Comparison of ENCODE assay signal across 13 cellular contexts in genomic region chr19:55188620-55189019, GRCh38. TPM values are rescaled to one million over a fixed set of nuclear protein-coding genes. Genes with fewer than 3 reads are reported as not detected.
DNase-seq lines count a peak whose midpoint lies in the region; ATAC-seq and TF ChIP-seq lines count a peak whose summit lies in the region.
"Had no signal": no experiment of that assay in that cellular context is flagged by ENCODE, and none has a peak within 500 bp of the region (broad histone marks: within the 10 kb centered on the region; RNA-seq: fewer than 3 reads in every experiment).

No MANE protein-coding gene starts in this region.

- no peak for DNase-seq in natural killer cell treated with Interleukin-12 subunit alpha and Interleukin-12 subunit beta and Interleukin-15 and Interleukin-18, amount 100 ng/mL, for 72 hours (ENCODE audit: low spot score)
- DNase-seq in natural killer cell: no peak
- peak; percentile 68 for DNase-seq in dermis blood vessel endothelial cell
- no peak for DNase-seq in middle frontal gyrus (ENCODE audit: extremely low spot score, low spot score)
- no peak for DNase-seq in iPS-NIHi11 (ENCODE audit: low spot score)
- no peak for DNase-seq in GM03348 (ENCODE audit: low spot score)
- DNase-seq: amniotic stem cell; gastrocnemius medialis; GOT3; NCI-H2171 treated with DMSO at 0.1 percent for 48 hours; stimulated activated CD4-positive, alpha-beta T cell treated with anti-CD3 and anti-CD28 coated beads, Interleukin-4, amount 100 ng/mL, for 4 hours; stimulated activated naive CD4-positive, alpha-beta T cell treated with Interleukin-2 at 50 U/mL for 16 hours had no signal

- no peaks in the 10 kb centered on the region for H3K9me3 Mint-ChIP-seq in natural killer cell treated with Interleukin-12 subunit alpha and Interleukin-12 subunit beta and Interleukin-15 and Interleukin-18, amount 100 ng/mL, for 72 hours
- H3K9me3 Mint-ChIP-seq in natural killer cell: no peaks in the 10 kb centered on the region

- H3K27me3 Mint-ChIP-seq in natural killer cell treated with Interleukin-12 subunit alpha and Interleukin-12 subunit beta and Interleukin-15 and Interleukin-18, amount 100 ng/mL, for 72 hours: peaks cover 0 to 9% of the 10 kb centered on the region in 2 donors
- peaks cover 8 to 11% of the 10 kb centered on the region in 2 donors for H3K27me3 Mint-ChIP-seq in natural killer cell (ENCODE audit: low read depth in 2 of 2)

- H3K27ac Mint-ChIP-seq in natural killer cell treated with Interleukin-12 subunit alpha and Interleukin-12 subunit beta and Interleukin-15 and Interleukin-18, amount 100 ng/mL, for 72 hours: no peak overlapping the region
- no peak overlapping the region for H3K27ac Mint-ChIP-seq in natural killer cell

- intact Hi-C loops in natural killer cell (cut with micrococcal nuclease): no loop called here

- peak in 1 of 2 donors; percentile 28 for ATAC-seq in natural killer cell treated with Interleukin-12 subunit alpha and Interleukin-12 subunit beta and Interleukin-15 and Interleukin-18, amount 100 ng/mL, for 72 hours
- ATAC-seq in natural killer cell: no peak

- no peaks in the 10 kb centered on the region for H3K36me3 Mint-ChIP-seq in natural killer cell treated with Interleukin-12 subunit alpha and Interleukin-12 subunit beta and Interleukin-15 and Interleukin-18, amount 100 ng/mL, for 72 hours
- H3K36me3 Mint-ChIP-seq in natural killer cell: no peaks in the 10 kb centered on the region

- H3K4me1 Mint-ChIP-seq in natural killer cell treated with Interleukin-12 subunit alpha and Interleukin-12 subunit beta and Interleukin-15 and Interleukin-18, amount 100 ng/mL, for 72 hours (ENCODE audit: low read depth in 2 of 2): peaks cover 5 to 8% of the 10 kb centered on the region in 2 donors
- peaks cover 0 to 6% of the 10 kb centered on the region in 2 donors for H3K4me1 Mint-ChIP-seq in natural killer cell

- peak overlapping the region; percentile 62 for H3K4me3 Mint-ChIP-seq in natural killer cell treated with Interleukin-12 subunit alpha and Interleukin-12 subunit beta and Interleukin-15 and Interleukin-18, amount 100 ng/mL, for 72 hours
- no peak overlapping the region for H3K4me3 Mint-ChIP-seq in natural killer cell

- TF ChIP-seq CTCF in natural killer cell (IDR thresholded peaks at IDR 0.05): no peak

RNA-seq across cellular contexts. Expression of gene SYT5, which starts 8.5 kb away (rescaled TPM):
- not detected for total RNA-seq in natural killer cell treated with Interleukin-12 subunit alpha and Interleukin-12 subunit beta and Interleukin-15 and Interleukin-18, amount 100 ng/mL, for 72 hours
- total RNA-seq in natural killer cell (1 to 10 TPM; 4.9 to 6.1 (median 5.3) TPM), dermis blood vessel endothelial cell (not detected in 2 replicates)
- total RNA-seq: gastrocnemius medialis, mucosa of gallbladder had no signal

RNA-seq across cellular contexts. Expression of gene PTPRH, which starts 20.7 kb away (rescaled TPM):
- under 1 TPM in 1 of 2 donors, not detected in 1; 0.11 TPM for total RNA-seq in natural killer cell treated with Interleukin-12 subunit alpha and Interleukin-12 subunit beta and Interleukin-15 and Interleukin-18, amount 100 ng/mL, for 72 hours
- total RNA-seq in natural killer cell (under 1 TPM in 1 of 3 donors, not detected in 2; 0.45 TPM), dermis blood vessel endothelial cell (0.17 and 0.19 TPM in 2 replicates)

RNA-seq across cellular contexts. Expression of gene DNAAF3, which starts 22.2 kb away (rescaled TPM):
- not detected for total RNA-seq in natural killer cell treated with Interleukin-12 subunit alpha and Interleukin-12 subunit beta and Interleukin-15 and Interleukin-18, amount 100 ng/mL, for 72 hours
- not detected for total RNA-seq in natural killer cell
- total RNA-seq in dermis blood vessel endothelial cell: 0.34 and 0.42 TPM in 2 replicates

RNA-seq across cellular contexts. Expression of gene TNNI3, which starts 31.1 kb away (rescaled TPM):
- total RNA-seq in natural killer cell treated with Interleukin-12 subunit alpha and Interleukin-12 subunit beta and Interleukin-15 and Interleukin-18, amount 100 ng/mL, for 72 hours: not detected
- under 1 TPM in 1 of 3 donors, not detected in 2; 0.94 TPM for total RNA-seq in natural killer cell
- total RNA-seq in dermis blood vessel endothelial cell: not detected in 2 replicates
- total RNA-seq: mucosa of gallbladder had no signal

RNA-seq across cellular contexts. Expression of gene TNNT1, which starts 39.6 kb away (rescaled TPM):
- total RNA-seq in natural killer cell treated with Interleukin-12 subunit alpha and Interleukin-12 subunit beta and Interleukin-15 and Interleukin-18, amount 100 ng/mL, for 72 hours: not detected
- under 1 TPM in 1 of 3 donors, not detected in 2; 0.94 TPM for total RNA-seq in natural killer cell
- 0.60 and 1.7 TPM in 2 replicates for total RNA-seq in dermis blood vessel endothelial cell
